Comparison of ENCODE assay signal across 13 cellular contexts in the genomic region with DNA sequence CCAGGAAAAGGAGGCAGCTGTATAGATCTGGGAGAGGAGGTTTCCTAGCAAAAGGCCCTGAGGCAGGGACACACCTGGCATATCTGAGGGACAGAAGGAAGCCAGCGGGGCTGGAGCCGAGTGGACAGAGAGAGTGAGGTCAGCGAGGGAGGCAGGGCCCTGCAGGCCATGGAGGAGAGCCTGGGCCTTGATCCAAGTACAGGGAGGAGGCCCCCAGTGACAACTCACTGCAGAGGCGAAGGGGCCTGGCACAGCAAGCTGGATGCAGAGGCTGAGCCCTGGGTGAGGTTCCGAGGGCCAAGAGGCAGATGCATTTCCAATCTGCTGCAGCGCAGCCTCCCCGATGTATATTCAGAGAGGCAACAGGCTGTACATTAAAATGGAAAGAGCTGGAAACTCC. TPM values are rescaled to one million over a fixed set of nuclear protein-coding genes. Genes with fewer than 3 reads are reported as not detected.
A peak's percentile ranks its signal among the peaks of the same experiment; 100 is the strongest.
DNase-seq lines count a peak whose midpoint lies in the region; ATAC-seq and TF ChIP-seq lines count a peak whose summit lies in the region.
"Had no signal": no experiment of that assay in that cellular context is flagged by ENCODE, and none has a peak within 500 bp of the region (broad histone marks: within the 10 kb centered on the region; RNA-seq: fewer than 3 reads in every experiment).

No MANE protein-coding gene starts in this region.

- TF ChIP-seq CTCF in esophagus squamous epithelium (IDR thresholded peaks at IDR 0.05) (no peak), upper lobe of left lung (IDR thresholded peaks at IDR 0.05) (no peak)

- TF ChIP-seq POLR2A in esophagus squamous epithelium (IDR thresholded peaks at IDR 0.05) (no peak), upper lobe of left lung (IDR thresholded peaks at IDR 0.05) (no peak)

- peak; percentile 41 to 43 for ATAC-seq in activated T-cell treated with anti-CD3 and anti-CD28 coated beads, Interleukin-2, amount 50 U/mL, for 4 hours
- ATAC-seq in upper lobe of left lung (ENCODE audit: low FRiP score in 2 of 2), result peak; percentile 21 to 78

- intact Hi-C loops in esophagus squamous epithelium (cut with DNase I), result no loop called here

- no peaks in the 10 kb centered on the region for H3K9me3 Mint-ChIP-seq in activated T-cell treated with anti-CD3 and anti-CD28 coated beads, Interleukin-2, amount 50 U/mL, for 4 hours

- no peaks in the 10 kb centered on the region for H3K9me3 ChIP-seq in esophagus squamous epithelium
- H3K9me3 ChIP-seq in muscle layer of duodenum (ENCODE audit: control insufficient read depth in 1 of 2, low read length in 2 of 2), result no peaks in the 10 kb centered on the region
- no peaks in the 10 kb centered on the region for H3K9me3 ChIP-seq in upper lobe of left lung

- no peaks in the 10 kb centered on the region for H3K36me3 ChIP-seq in esophagus squamous epithelium
- no peaks in the 10 kb centered on the region for H3K36me3 ChIP-seq in muscle layer of duodenum (ENCODE audit: control insufficient read depth in 1 of 2, insufficient read depth in 2 of 2, low read length in 2 of 2)
- no peaks in the 10 kb centered on the region for H3K36me3 ChIP-seq in upper lobe of left lung

- no peaks in the 10 kb centered on the region for H3K36me3 Mint-ChIP-seq in activated T-cell treated with anti-CD3 and anti-CD28 coated beads, Interleukin-2, amount 50 U/mL, for 4 hours (ENCODE audit: insufficient read depth)

- H3K4me3 Mint-ChIP-seq in activated T-cell treated with anti-CD3 and anti-CD28 coated beads, Interleukin-2, amount 50 U/mL, for 4 hours, result peak overlapping the region; percentile 17

- peaks cover 19 to 33% (median 22%) of the 10 kb centered on the region in 3 donors for H3K4me1 ChIP-seq in esophagus squamous epithelium
- peaks cover 11 to 15% of the 10 kb centered on the region in 2 donors for H3K4me1 ChIP-seq in muscle layer of duodenum (ENCODE audit: control insufficient read depth in 1 of 2, insufficient read depth in 2 of 2, low read length in 2 of 2)
- peaks cover 16 to 24% (median 17%) of the 10 kb centered on the region in 4 donors for H3K4me1 ChIP-seq in upper lobe of left lung

- no peaks in the 10 kb centered on the region for H3K27me3 ChIP-seq in esophagus squamous epithelium
- no peaks in the 10 kb centered on the region for H3K27me3 ChIP-seq in muscle layer of duodenum (ENCODE audit: low read depth, low read length)
- no peaks in the 10 kb centered on the region for H3K27me3 ChIP-seq in upper lobe of left lung

- no peak for TF ChIP-seq EP300 in upper lobe of left lung (IDR thresholded peaks at IDR 0.05)

- H3K4me3 ChIP-seq in esophagus squamous epithelium (no peak overlapping the region), muscle layer of duodenum (ENCODE audit: low read depth in 1 of 2, low read length in 2 of 2) (peak overlapping the region in 1 of 2 donors; percentile 5), upper lobe of left lung (no peak overlapping the region)

- DNase-seq in activated T-cell treated with anti-CD3 and anti-CD28 coated beads, Interleukin-2, amount 50 U/mL, for 4 hours, result no peak
- DNase-seq in activated T-cell treated with anti-CD3 and anti-CD28 coated beads, Interleukin-2, amount 50 U/mL, for 48 hours, result no peak
- DNase-seq in esophagus squamous epithelium (lab: John Stamatoyannopoulos, UW) (no peak), upper lobe of left lung (no peak), NOMO-1 treated with dmso at 0.1 percent for 144 hours (lab: John Stamatoyannopoulos, UW; ENCODE audit: unreplicated experiment) (no peak), HCEC 1CT (no peak), HPDE6-E6E7 (ENCODE audit: extremely low spot score) (no peak)
- DNase-seq: activated gamma-delta T cell; effector CD8-positive, alpha-beta T cell; GF-D8; NCI-H1694 treated with DMSO at 0.1 percent for 48 hours had no signal

- H3K27ac ChIP-seq in esophagus squamous epithelium (peak overlapping the region; percentile 63 to 90 (median 80)), muscle layer of duodenum (ENCODE audit: low read length) (peak overlapping the region; percentile 82), upper lobe of left lung (peak overlapping the region in 3 of 4 donors; percentile 53 to 71 (median 58))
- H3K27ac ChIP-seq: HL-60 had no signal

- H3K27me3 Mint-ChIP-seq in activated T-cell treated with anti-CD3 and anti-CD28 coated beads, Interleukin-2, amount 50 U/mL, for 4 hours (ENCODE audit: low read depth), result peaks cover 1% of the 10 kb centered on the region

- peaks cover 22% of the 10 kb centered on the region for H3K4me1 Mint-ChIP-seq in activated T-cell treated with anti-CD3 and anti-CD28 coated beads, Interleukin-2, amount 50 U/mL, for 4 hours (ENCODE audit: low read depth)

- 51 to 76% methylated on average over 4 to 5 of the region's 7 CpGs for WGBS in esophagus squamous epithelium, 2 donors
- WGBS in upper lobe of left lung, 2 donors, result 75 to 77% methylated on average over 3 to 7 of the region's 7 CpGs

RNA-seq across cellular contexts. Expression of gene CBX6, which starts 10.5 kb away (rescaled TPM):
- total RNA-seq in activated T-cell treated with anti-CD3 and anti-CD28 coated beads, Interleukin-2, amount 50 U/mL, for 4 hours, result 100 to 1,000 TPM; 192 to 225 (median 207) TPM
- total RNA-seq in esophagus squamous epithelium (10 to 100 TPM in 2 of 4 donors, 1 to 10 TPM in 2; 7.8 to 27.7 (median 11.8) TPM), upper lobe of left lung (10 to 100 TPM; 30.4 to 74.9 (median 45.4) TPM)

RNA-seq across cellular contexts. Expression of gene NPTXR, which starts 38.7 kb away (rescaled TPM):
- 1 to 10 TPM; 2.0 to 2.5 (median 2.2) TPM for total RNA-seq in activated T-cell treated with anti-CD3 and anti-CD28 coated beads, Interleukin-2, amount 50 U/mL, for 4 hours
- total RNA-seq in esophagus squamous epithelium (1 to 10 TPM in 1 of 4 donors, under 1 TPM in 3; 0.26 to 2.3 (median 0.63) TPM), upper lobe of left lung (1 to 10 TPM in 5 of 6 donors, not detected in 1; 1.4 to 6.6 (median 3.0) TPM)
